15 cellular contexts compared by ENCODE assay signal in the genomic region with DNA sequence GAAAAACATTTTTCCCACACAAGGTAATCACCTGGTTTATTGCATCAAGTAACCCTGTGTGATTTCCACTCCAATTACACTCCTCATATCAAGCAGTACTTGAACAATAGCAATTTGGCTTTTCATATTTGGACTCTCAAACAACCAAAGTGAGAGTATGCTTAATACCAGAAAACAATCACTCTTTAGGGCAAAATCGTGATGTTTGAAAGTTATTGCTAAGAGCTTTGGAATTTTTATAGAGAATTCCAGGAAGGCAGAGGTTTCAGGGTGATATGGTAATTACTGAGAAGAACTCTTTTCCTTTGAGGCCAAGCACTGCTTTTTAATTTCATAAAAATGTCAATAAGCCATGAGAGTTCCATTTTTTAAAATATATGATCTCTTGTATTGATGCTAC.
DNase-seq lines count a peak whose midpoint lies in the region; ATAC-seq and TF ChIP-seq lines count a peak whose summit lies in the region.
"Had no signal": no experiment of that assay in that cellular context is flagged by ENCODE, and none has a peak within 500 bp of the region (broad histone marks: within the 10 kb centered on the region; RNA-seq: fewer than 3 reads in every experiment).

No MANE protein-coding gene starts in this region.

- DNase-seq in HCT116 (ENCODE audit: low read depth, low spot score) (no peak), PC-3 (peak; percentile 69), mesothelial cell of epicardium (ENCODE audit: low spot score in 2 of 2, unreplicated experiment in 2 of 2) (no peak), heart left ventricle (no peak), NCI-H2196 (lab: John Stamatoyannopoulos, UW; ENCODE audit: unreplicated experiment) (no peak)
- DNase-seq: CD4-positive, CD25-positive, alpha-beta regulatory T cell; DMS53; HFFc6; IMR-90; KBM-7 had no signal

- RAD21 ChIA-PET in HCT116 (lab: Charles Lee; ENCODE audit: low non-redundant PET in 1 of 2, low total read pairs in 2 of 2, uncharacterized antibody in 2 of 2, unreplicated experiment in 2 of 2), result no interaction called here

- H3K4me2 ChIP-seq in HCT116 (ENCODE audit: low read length), result peak overlapping the region; percentile 26; the same call in 1 of the 2 replicates
- peak overlapping the region; percentile 42 for H3K4me2 ChIP-seq in PC-3 (ENCODE audit: low read length)
- H3K4me2 ChIP-seq: BLaER1 treated with 17β-estradiol and CSF1 and Interleukin-3, amounts not matched to agents 10 nM and 100 nM; GM23338 had no signal

- POLR2A ChIA-PET in HCT116 (lab: Charles Lee), result no interaction called here
- POLR2A ChIA-PET in PC-3 (lab: Charles Lee; ENCODE audit: unreplicated experiment), result no interaction called here

- H3K27ac ChIP-seq in HCT116 (ENCODE audit: low read depth, low read length), result no peak overlapping the region
- peak overlapping the region; percentile 53 for H3K27ac ChIP-seq in PC-3 (ENCODE audit: low read length)
- no peak overlapping the region for H3K27ac ChIP-seq in heart left ventricle
- H3K27ac ChIP-seq: BLaER1 treated with 17β-estradiol and CSF1 and Interleukin-3, amounts not matched to agents 10 nM and 100 nM; HL-60 had no signal

- no peaks in the 10 kb centered on the region for H3K9me3 ChIP-seq in HCT116 (ENCODE audit: control insufficient read depth in 1 of 2, insufficient read depth in 1 of 2, low read depth in 1 of 2, low read length in 2 of 2)
- no peaks in the 10 kb centered on the region for H3K9me3 ChIP-seq in PC-3 (ENCODE audit: low read length)
- H3K9me3 ChIP-seq in heart left ventricle, result peaks cover 0 to 19% (median 0%) of the 10 kb centered on the region in 12 donors
- H3K9me3 ChIP-seq: BLaER1 treated with 17β-estradiol and CSF1 and Interleukin-3, amounts not matched to agents 10 nM and 100 nM; HAP-1 had no signal

- H2AFZ ChIP-seq in HCT116 (ENCODE audit: low read depth, low read length, poor library complexity, severe bottlenecking) (peak overlapping the region; percentile 20), PC-3 (ENCODE audit: low read length) (no peak overlapping the region)
- H2AFZ ChIP-seq: GM23338 had no signal

- no peak overlapping the region for H3K4me3 ChIP-seq in HCT116 (replicated peaks in 1 of 2; ENCODE audit: low read depth in 1 of 2, low read length in 2 of 2)
- no peak overlapping the region for H3K4me3 ChIP-seq in PC-3 (ENCODE audit: low read length)
- no peak overlapping the region for H3K4me3 ChIP-seq in heart left ventricle
- H3K4me3 ChIP-seq: BLaER1 treated with 17β-estradiol and CSF1 and Interleukin-3, amounts not matched to agents 10 nM and 100 nM; GM23338; HAP-1 had no signal

- H3K4me1 ChIP-seq in HCT116 (ENCODE audit: control insufficient read depth in 1 of 2, insufficient read depth in 2 of 2, low read length in 2 of 2), result peaks cover 2 to 6% of the 10 kb centered on the region in 2 experiments; a peak in 2 of 4 replicates
- H3K4me1 ChIP-seq in PC-3 (ENCODE audit: insufficient read depth, low read length), result peaks cover 20% of the 10 kb centered on the region
- H3K4me1 ChIP-seq in heart left ventricle, result no peaks in the 10 kb centered on the region
- H3K4me1 ChIP-seq: BLaER1 treated with 17β-estradiol and CSF1 and Interleukin-3, amounts not matched to agents 10 nM and 100 nM had no signal

- 37 to 52% (median 45%) methylated on average over 1 of the region's 1 CpG for WGBS in heart left ventricle, 4 donors

- BruUV-seq in HCT116 (replicated peaks; lab: Mats Ljungman, UMichigan), result no TSS peak
- no TSS peak for BruUV-seq in PC-3 (replicated peaks; lab: Mats Ljungman, UMichigan)

- no peak overlapping the region for H3K9ac ChIP-seq in HCT116 (ENCODE audit: low read length)
- H3K9ac ChIP-seq in PC-3 (ENCODE audit: low read length), result no peak overlapping the region
- H3K9ac ChIP-seq: BLaER1 treated with 17β-estradiol and CSF1 and Interleukin-3, amounts not matched to agents 10 nM and 100 nM had no signal

- H3K4me1 Mint-ChIP-seq in mesothelial cell of epicardium, result peaks cover 5% of the 10 kb centered on the region
- H3K4me1 Mint-ChIP-seq: CD4-positive, CD25-positive, alpha-beta regulatory T cell had no signal

- TF ChIP-seq POLR2A in HCT116 (IDR thresholded peaks at IDR 0.05; ENCODE audit: borderline replicate concordance, extremely low read depth, insufficient read depth, insufficient read length) (no peak), heart left ventricle (IDR thresholded peaks at IDR 0.05) (no peak)

- no peaks in the 10 kb centered on the region for H3K36me3 Mint-ChIP-seq in mesothelial cell of epicardium
- H3K36me3 Mint-ChIP-seq: CD4-positive, CD25-positive, alpha-beta regulatory T cell had no signal

- no peak overlapping the region for H3K4me3 Mint-ChIP-seq in mesothelial cell of epicardium
- H3K4me3 Mint-ChIP-seq: CD4-positive, CD25-positive, alpha-beta regulatory T cell; GM23338; HFFc6 had no signal

- no peaks in the 10 kb centered on the region for H3K79me2 ChIP-seq in HCT116 (ENCODE audit: insufficient read depth, low read length)
- no peaks in the 10 kb centered on the region for H3K79me2 ChIP-seq in PC-3 (ENCODE audit: low read length)

- CTCF ChIA-PET in HCT116 (lab: Charles Lee), result no interaction called here
- CTCF ChIA-PET in PC-3 (lab: Charles Lee), result no interaction called here

- intact Hi-C loops in HCT116 (cut with micrococcal nuclease), result no loop called here
- intact Hi-C loops in PC-3 (cut with micrococcal nuclease), result loop anchor here (1.0 to 5.0 kb wide), 2 partner anchors 13 to 77 kb away; no protein-coding TSS in a partner anchor
- intact Hi-C loops in heart left ventricle (cut with DNase I), result no loop called here

- no peak for ATAC-seq in HCT116
- ATAC-seq in PC-3, result peak; percentile 78
- ATAC-seq in heart left ventricle, result no peak
- ATAC-seq in GM19351 (IDR thresholded peaks at IDR 0.05; ENCODE audit: unreplicated experiment), result no peak
- ATAC-seq: GM23338 had no signal

- H4K20me1 ChIP-seq in HCT116 (ENCODE audit: insufficient read depth) (no peaks in the 10 kb centered on the region), PC-3 (ENCODE audit: low read length) (no peaks in the 10 kb centered on the region)
- H4K20me1 ChIP-seq: BLaER1 treated with 17β-estradiol and CSF1 and Interleukin-3, amounts not matched to agents 10 nM and 100 nM had no signal

- H3K27me3 ChIP-seq in HCT116 (ENCODE audit: insufficient read depth, low read length), result no peaks in the 10 kb centered on the region
- H3K27me3 ChIP-seq in PC-3 (ENCODE audit: low read length), result no peaks in the 10 kb centered on the region
- H3K27me3 ChIP-seq in heart left ventricle, result no peaks in the 10 kb centered on the region
- H3K27me3 ChIP-seq: BLaER1 treated with 17β-estradiol and CSF1 and Interleukin-3, amounts not matched to agents 10 nM and 100 nM had no signal

- TF ChIP-seq RAD21 in HCT116 (IDR thresholded peaks at IDR 0.05; ENCODE audit: low read depth), result no peak

- peaks cover 11% of the 10 kb centered on the region for H3K9me3 Mint-ChIP-seq in mesothelial cell of epicardium
- H3K9me3 Mint-ChIP-seq: GM23338 had no signal

- H3K9me2 ChIP-seq in HCT116 (ENCODE audit: insufficient read depth), result no peaks in the 10 kb centered on the region; the same call in 1 of the 2 replicates
- no peaks in the 10 kb centered on the region for H3K9me2 ChIP-seq in PC-3 (replicated peaks; ENCODE audit: low read length)

- H3K36me3 ChIP-seq in HCT116 (ENCODE audit: control insufficient read depth in 1 of 2, insufficient read depth in 2 of 2, low read length in 2 of 2), result no peaks in the 10 kb centered on the region
- no peaks in the 10 kb centered on the region for H3K36me3 ChIP-seq in PC-3 (ENCODE audit: low read depth, low read length)
- no peaks in the 10 kb centered on the region for H3K36me3 ChIP-seq in heart left ventricle
- H3K36me3 ChIP-seq: BLaER1 treated with 17β-estradiol and CSF1 and Interleukin-3, amounts not matched to agents 10 nM and 100 nM; HAP-1 had no signal

- TF ChIP-seq CTCF in HCT116 (IDR thresholded peaks at IDR 0.05 in 2 of 3, conservative IDR thresholded peaks at IDR 0.05 in 1 of 3; ENCODE audit: borderline replicate concordance in 1 of 3, insufficient read depth in 1 of 3, low read depth in 2 of 3, low read length in 2 of 3) (no peak), PC-3 (conservative IDR thresholded peaks at IDR 0.05; ENCODE audit: low read depth, low read length) (no peak), mesothelial cell of epicardium (IDR thresholded peaks at IDR 0.05; ENCODE audit: unreplicated experiment) (no peak), heart left ventricle (IDR thresholded peaks at IDR 0.05) (no peak)

- no peaks in the 10 kb centered on the region for H3F3A ChIP-seq in PC-3 (ENCODE audit: low read length, unreplicated experiment)

- H3K27me3 Mint-ChIP-seq in mesothelial cell of epicardium (ENCODE audit: low read depth), result no peaks in the 10 kb centered on the region
- H3K27me3 Mint-ChIP-seq: CD4-positive, CD25-positive, alpha-beta regulatory T cell had no signal

- H3K27ac Mint-ChIP-seq in mesothelial cell of epicardium, result peak overlapping the region; percentile 56
- H3K27ac Mint-ChIP-seq: CD4-positive, CD25-positive, alpha-beta regulatory T cell; GM23338; HFFc6 had no signal

TF ChIP-seq in HCT116, 20 proteins besides CTCF, POLR2A, EP300 and RAD21 (continues in another document):
- TF ChIP-seq EGR1 (IDR thresholded peaks at IDR 0.05; ENCODE audit: low read depth), result no peak
- TF ChIP-seq TCF7L2 (IDR thresholded peaks at IDR 0.05; ENCODE audit: borderline replicate concordance, extremely low read depth, insufficient read depth, insufficient read length), result no peak
- TF ChIP-seq YY1 (IDR thresholded peaks at IDR 0.05; ENCODE audit: extremely low read depth, insufficient replicate concordance, low read depth, low read length), result no peak
- TF ChIP-seq, protein P1, sequence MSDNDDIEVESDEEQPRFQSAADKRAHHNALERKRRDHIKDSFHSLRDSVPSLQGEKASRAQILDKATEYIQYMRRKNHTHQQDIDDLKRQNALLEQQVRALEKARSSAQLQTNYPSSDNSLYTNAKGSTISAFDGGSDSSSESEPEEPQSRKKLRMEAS (IDR thresholded peaks at IDR 0.05), result no peak
- TF ChIP-seq CEBPB (IDR thresholded peaks at IDR 0.05; ENCODE audit: low read depth), result no peak
- TF ChIP-seq, protein P2, sequence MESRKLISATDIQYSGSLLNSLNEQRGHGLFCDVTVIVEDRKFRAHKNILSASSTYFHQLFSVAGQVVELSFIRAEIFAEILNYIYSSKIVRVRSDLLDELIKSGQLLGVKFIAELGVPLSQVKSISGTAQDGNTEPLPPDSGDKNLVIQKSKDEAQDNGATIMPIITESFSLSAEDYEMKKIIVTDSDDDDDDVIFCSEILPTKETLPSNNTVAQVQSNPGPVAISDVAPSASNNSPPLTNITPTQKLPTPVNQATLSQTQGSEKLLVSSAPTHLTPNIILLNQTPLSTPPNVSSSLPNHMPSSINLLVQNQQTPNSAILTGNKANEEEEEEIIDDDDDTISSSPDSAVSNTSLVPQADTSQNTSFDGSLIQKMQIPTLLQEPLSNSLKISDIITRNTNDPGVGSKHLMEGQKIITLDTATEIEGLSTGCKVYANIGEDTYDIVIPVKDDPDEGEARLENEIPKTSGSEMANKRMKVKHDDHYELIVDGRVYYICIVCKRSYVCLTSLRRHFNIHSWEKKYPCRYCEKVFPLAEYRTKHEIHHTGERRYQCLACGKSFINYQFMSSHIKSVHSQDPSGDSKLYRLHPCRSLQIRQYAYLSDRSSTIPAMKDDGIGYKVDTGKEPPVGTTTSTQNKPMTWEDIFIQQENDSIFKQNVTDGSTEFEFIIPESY (IDR thresholded peaks at IDR 0.05; ENCODE audit: extremely low read depth, insufficient replicate concordance, low read length), result no peak
- no peak for TF ChIP-seq FOSL1 (IDR thresholded peaks at IDR 0.05; ENCODE audit: low read depth)
